ENCODE assay signal across 8 cellular contexts in the genomic region with DNA sequence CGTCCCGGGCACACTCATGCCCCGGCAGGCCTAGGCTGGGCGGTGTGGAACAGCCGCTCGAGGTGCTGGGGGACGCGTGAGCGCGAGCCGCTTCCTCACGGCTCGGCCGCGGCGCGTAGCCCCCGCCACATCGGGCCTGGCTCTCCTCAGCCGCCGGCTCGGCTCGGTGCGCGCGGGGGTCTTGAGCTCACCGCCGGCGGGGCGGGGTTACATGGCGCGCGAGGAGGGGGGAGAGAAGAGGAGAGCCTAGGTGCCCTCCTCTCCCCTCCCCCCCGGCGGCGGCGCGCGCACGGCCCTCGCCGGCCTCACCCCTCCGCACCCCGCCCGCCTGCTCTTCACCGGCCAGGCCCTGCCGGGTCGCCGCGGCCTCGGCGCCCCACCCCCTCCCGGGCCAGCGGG. TPM values are rescaled to one million over a fixed set of nuclear protein-coding genes. Genes with fewer than 3 reads are reported as not detected.
DNase-seq lines count a peak whose midpoint lies in the region; ATAC-seq, FAIRE-seq and TF ChIP-seq lines count a peak whose summit lies in the region.

No MANE protein-coding gene starts in this region.

- no peak for FAIRE-seq in bronchial epithelial cell (lab: Jason Lieb, UNC)
- no peak for FAIRE-seq in kidney (lab: Jason Lieb, UNC)

- peak overlapping the region; percentile 96 for H3K27ac ChIP-seq in WERI-Rb-1
- peak overlapping the region; percentile 92 for H3K27ac ChIP-seq in kidney (ENCODE audit: low read depth in 2 of 2, low read length in 2 of 2)

- H3K36me3 ChIP-seq in WERI-Rb-1 = peaks cover 20% of the 10 kb centered on the region
- no peaks in the 10 kb centered on the region for H3K36me3 ChIP-seq in bronchial epithelial cell (ENCODE audit: control insufficient read depth, insufficient read depth, low read length)
- peaks cover 0 to 6% of the 10 kb centered on the region in 2 donors for H3K36me3 ChIP-seq in kidney (ENCODE audit: control insufficient read depth in 1 of 2, insufficient read depth in 2 of 2, low read length in 2 of 2)

- H3K27me3 ChIP-seq in WERI-Rb-1 (ENCODE audit: insufficient read depth, low read depth, severe bottlenecking) (no peaks in the 10 kb centered on the region), bronchial epithelial cell (ENCODE audit: control insufficient read depth, insufficient read depth, low read length) (no peaks in the 10 kb centered on the region)

- DNase-seq in NCI-H146 (lab: John Stamatoyannopoulos, UW) (peak; percentile 95), WERI-Rb-1 (peak; percentile 91), bronchial epithelial cell (ENCODE audit: low read depth) (peak; percentile 19), kidney (peak; percentile 95), cerebellar nuclear complex (lab: John Stamatoyannopoulos, UW) (no peak)
- peak; percentile 40 to 69 for DNase-seq in stimulated activated CD4-positive, alpha-beta T cell treated with anti-CD3 and anti-CD28 coated beads, Interleukin-15, amount 100 ng/mL, for 48 hours (ENCODE audit: low read depth in 2 of 2)

- intact Hi-C loops in kidney (cut with DNase I) = no loop called here

- H3K9ac ChIP-seq in kidney (ENCODE audit: low read length in 2 of 2) = peak overlapping the region; percentile 60 to 61

- H3K4me1 ChIP-seq in kidney (ENCODE audit: control insufficient read depth in 1 of 2, insufficient read depth in 1 of 2, low read depth in 1 of 2, low read length in 2 of 2) = peaks cover 4 to 5% of the 10 kb centered on the region in 2 donors

- no peak for TF ChIP-seq CTCF in WERI-Rb-1 (IDR thresholded peaks at IDR 0.05; ENCODE audit: low read depth, low read length)
- no peak for TF ChIP-seq CTCF in bronchial epithelial cell (IDR thresholded peaks at IDR 0.05; ENCODE audit: insufficient read depth, low read length, severe bottlenecking)
- TF ChIP-seq CTCF in kidney (IDR thresholded peaks at IDR 0.05; ENCODE audit: borderline replicate concordance, extremely low read depth, insufficient read depth) = no peak

- H3K4me3 ChIP-seq in WERI-Rb-1 (ENCODE audit: low read depth, low read length) (peak overlapping the region; percentile 66), bronchial epithelial cell (ENCODE audit: low read depth, low read length) (peak overlapping the region; percentile 81), kidney (ENCODE audit: low read length in 2 of 2) (peak overlapping the region; percentile 85 to 93)

- ATAC-seq in GM18502 (IDR thresholded peaks at IDR 0.05; ENCODE audit: poor library complexity, unreplicated experiment) (peak; percentile 42), HG02642 (IDR thresholded peaks at IDR 0.05; ENCODE audit: poor library complexity, unreplicated experiment) (peak; percentile 53)

- H3K9me3 ChIP-seq in WERI-Rb-1 (ENCODE audit: severe bottlenecking) (no peaks in the 10 kb centered on the region), kidney (ENCODE audit: control insufficient read depth in 1 of 2, low read length in 2 of 2) (no peaks in the 10 kb centered on the region)

RNA-seq across cellular contexts. Expression of a gene that starts 7.7 kb away (rescaled TPM):
- total RNA-seq in bronchial epithelial cell (17.0 and 19.5 TPM in 2 replicates), kidney (19.5 TPM)
- polyA plus RNA-seq in kidney (ENCODE audit: insufficient read depth, low read depth, low replicate concordance) = 9.5 TPM

Comparison
In these comparisons a context has a peak if more than half of its experiments do, and no peak if none do; other contexts are left out.
1. DNase-seq: peak in NCI-H146 (single experiment), WERI-Rb-1 (single experiment), bronchial epithelial cell (single experiment), kidney (single experiment) and stimulated activated CD4-positive, alpha-beta T cell treated with anti-CD3 and anti-CD28 coated beads, Interleukin-15, amount 100 ng/mL, for 48 hours (2 of 2); none in cerebellar nuclear complex (0 of 2).
2. Peak in every context shown above with its lines, with median percentiles within 50 percentile points of each other: H3K4me3 ChIP-seq.